In genomic region chr19:49593233-49594113, GRCh38 we compare ENCODE assay signal across 1 cellular context.
A peak's percentile ranks its signal among the peaks of the same experiment; 100 is the strongest.
TF ChIP-seq lines count a peak whose summit lies in the region.

No MANE protein-coding gene starts in this region.

TF ChIP-seq in K562, 482 proteins besides CTCF, POLR2A, EP300 and RAD21 (continued from another document and continues in another):
- TF ChIP-seq ZNF511 (CRISPR knock-in tag; IDR thresholded peaks at IDR 0.05) (no peak), DMBX1 (CRISPR knock-in tag; IDR thresholded peaks at IDR 0.05; ENCODE audit: borderline replicate concordance) (no peak), TRIM24 (IDR thresholded peaks at IDR 0.05) (0 out of 4 replicates have a peak, but pooled peaks of 1 of the 2 experiments have one; percentile 30), NR1H2 (CRISPR knock-in tag; IDR thresholded peaks at IDR 0.05) (no peak), DDX20 (tag; IDR thresholded peaks at IDR 0.05; ENCODE audit: low read depth) (no peak), ZNF79 (CRISPR knock-in tag; IDR thresholded peaks at IDR 0.05; ENCODE audit: low read depth) (no peak), CHD4 (IDR thresholded peaks at IDR 0.05; ENCODE audit: insufficient read depth, insufficient replicate concordance, low read depth, low read length, poor library complexity, severe bottlenecking) (no peak), E2F3 (CRISPR knock-in tag; IDR thresholded peaks at IDR 0.05) (no peak), PYGO2 (tag; IDR thresholded peaks at IDR 0.05) (no peak; the same call in 1 of the 2 replicates), WHSC1 (IDR thresholded peaks at IDR 0.05; ENCODE audit: low read length) (no peak), ZBTB17 (CRISPR knock-in tag; IDR thresholded peaks at IDR 0.05) (no peak), FOS (IDR thresholded peaks at IDR 0.05; ENCODE audit: extremely low read depth, insufficient read length) (peak; percentile 89), MTA3 (IDR thresholded peaks at IDR 0.05; ENCODE audit: borderline replicate concordance) (no peak), SIX5 (IDR thresholded peaks at IDR 0.05; ENCODE audit: borderline replicate concordance in 1 of 2, insufficient read depth in 1 of 2, low read depth in 1 of 2, low read length in 2 of 2) (no peak), ZNF551 (CRISPR knock-in tag; IDR thresholded peaks at IDR 0.05) (no peak), KDM2B (CRISPR knock-in tag; IDR thresholded peaks at IDR 0.05) (no peak), MED1 (CRISPR knock-in tag; IDR thresholded peaks at IDR 0.05; ENCODE audit: borderline replicate concordance) (no peak), HDGF (IDR thresholded peaks at IDR 0.05) (peak; percentile 97), ZNF655 (CRISPR knock-in tag; IDR thresholded peaks at IDR 0.05) (no peak), RBFOX2 (IDR thresholded peaks at IDR 0.05; ENCODE audit: low read depth, low read length) (peak; percentile 24; the same call in 1 of the 2 replicates), AFF1 (IDR thresholded peaks at IDR 0.05; ENCODE audit: low read depth in 1 of 2, partially characterized antibody in 2 of 2) (peak; percentile 31 to 74), CBX2 (IDR thresholded peaks at IDR 0.05; ENCODE audit: insufficient read depth, low read length, poor library complexity, severe bottlenecking) (no peak), YY1 (IDR thresholded peaks at IDR 0.05; ENCODE audit: borderline replicate concordance in 1 of 3, control insufficient read depth in 1 of 3, extremely low read depth in 1 of 3, insufficient read depth in 3 of 3, insufficient read length in 1 of 3, insufficient replicate concordance in 2 of 3, low read depth in 1 of 3, low read length in 2 of 3) (no peak), ZNF347 (CRISPR knock-in tag; IDR thresholded peaks at IDR 0.05; ENCODE audit: low read depth) (no peak), MTA1 (IDR thresholded peaks at IDR 0.05; ENCODE audit: borderline replicate concordance) (peak; percentile 30; the same call in 1 of the 2 replicates), KDM1A (IDR thresholded peaks at IDR 0.05) (peak in 1 of 2 experiments; percentile 91; a peak in 2 of 4 replicates), PTBP1 (IDR thresholded peaks at IDR 0.05; ENCODE audit: low read depth, low read length) (no peak), DPF2 (IDR thresholded peaks at IDR 0.05) (peak; percentile 59), NCOA1 (IDR thresholded peaks at IDR 0.05; ENCODE audit: low read depth) (peak; percentile 53; the same call in 1 of the 2 replicates), ZBTB33 (CRISPR knock-in tag; IDR thresholded peaks at IDR 0.05) (0 out of 2 replicates have a peak, but pooled peaks have one; percentile 13), CXXC5 (CRISPR knock-in tag; IDR thresholded peaks at IDR 0.05) (no peak), PTTG1 (tag; IDR thresholded peaks at IDR 0.05; ENCODE audit: low read depth) (no peak), ASH1L (IDR thresholded peaks at IDR 0.05; ENCODE audit: borderline replicate concordance, low read depth, partially characterized antibody) (peak; percentile 88), NR2C2 (CRISPR knock-in tag; IDR thresholded peaks at IDR 0.05) (0 out of 2 replicates have a peak, but pooled peaks have one; percentile 59), NR2C2 (tag; IDR thresholded peaks at IDR 0.05) (peak; percentile 79; the same call in 1 of the 2 replicates), PML (IDR thresholded peaks at IDR 0.05; ENCODE audit: low read length) (no peak), ARID3A (IDR thresholded peaks at IDR 0.05; ENCODE audit: borderline replicate concordance, low read depth, low read length) (no peak), TAL1 (IDR thresholded peaks at IDR 0.05) (no peak), RBM39 (optimal IDR thresholded peaks at IDR 0.05; ENCODE audit: low read depth, low read length) (no peak), XRCC3 (IDR thresholded peaks at IDR 0.05) (no peak), CREM (IDR thresholded peaks at IDR 0.05; ENCODE audit: low read depth) (peak; percentile 58), NFYB (IDR thresholded peaks at IDR 0.05; ENCODE audit: extremely low read depth, insufficient read length) (peak; percentile 91), ZEB2 (IDR thresholded peaks at IDR 0.05) (no peak), BRD9 (IDR thresholded peaks at IDR 0.05; ENCODE audit: low read depth, partially characterized antibody) (no peak), HMG20B (CRISPR knock-in tag; IDR thresholded peaks at IDR 0.05) (no peak), BRCA1 (IDR thresholded peaks at IDR 0.05) (no peak), BRCA1 (CRISPR knock-in tag; IDR thresholded peaks at IDR 0.05) (no peak), ZNF445 (CRISPR knock-in tag; IDR thresholded peaks at IDR 0.05; ENCODE audit: low read depth) (no peak)
- TF ChIP-seq, protein P1, sequence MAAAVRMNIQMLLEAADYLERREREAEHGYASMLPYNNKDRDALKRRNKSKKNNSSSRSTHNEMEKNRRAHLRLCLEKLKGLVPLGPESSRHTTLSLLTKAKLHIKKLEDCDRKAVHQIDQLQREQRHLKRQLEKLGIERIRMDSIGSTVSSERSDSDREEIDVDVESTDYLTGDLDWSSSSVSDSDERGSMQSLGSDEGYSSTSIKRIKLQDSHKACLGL (CRISPR knock-in tag; IDR thresholded peaks at IDR 0.05; ENCODE audit: borderline replicate concordance, poor library complexity, severe bottlenecking): no peak
- TF ChIP-seq, protein P2, sequence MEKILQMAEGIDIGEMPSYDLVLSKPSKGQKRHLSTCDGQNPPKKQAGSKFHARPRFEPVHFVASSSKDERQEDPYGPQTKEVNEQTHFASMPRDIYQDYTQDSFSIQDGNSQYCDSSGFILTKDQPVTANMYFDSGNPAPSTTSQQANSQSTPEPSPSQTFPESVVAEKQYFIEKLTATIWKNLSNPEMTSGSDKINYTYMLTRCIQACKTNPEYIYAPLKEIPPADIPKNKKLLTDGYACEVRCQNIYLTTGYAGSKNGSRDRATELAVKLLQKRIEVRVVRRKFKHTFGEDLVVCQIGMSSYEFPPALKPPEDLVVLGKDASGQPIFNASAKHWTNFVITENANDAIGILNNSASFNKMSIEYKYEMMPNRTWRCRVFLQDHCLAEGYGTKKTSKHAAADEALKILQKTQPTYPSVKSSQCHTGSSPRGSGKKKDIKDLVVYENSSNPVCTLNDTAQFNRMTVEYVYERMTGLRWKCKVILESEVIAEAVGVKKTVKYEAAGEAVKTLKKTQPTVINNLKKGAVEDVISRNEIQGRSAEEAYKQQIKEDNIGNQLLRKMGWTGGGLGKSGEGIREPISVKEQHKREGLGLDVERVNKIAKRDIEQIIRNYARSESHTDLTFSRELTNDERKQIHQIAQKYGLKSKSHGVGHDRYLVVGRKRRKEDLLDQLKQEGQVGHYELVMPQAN (IDR thresholded peaks at IDR 0.05; ENCODE audit: borderline replicate concordance): peak; percentile 52; the same call in 1 of the 2 replicates
- TF ChIP-seq, protein P3, sequence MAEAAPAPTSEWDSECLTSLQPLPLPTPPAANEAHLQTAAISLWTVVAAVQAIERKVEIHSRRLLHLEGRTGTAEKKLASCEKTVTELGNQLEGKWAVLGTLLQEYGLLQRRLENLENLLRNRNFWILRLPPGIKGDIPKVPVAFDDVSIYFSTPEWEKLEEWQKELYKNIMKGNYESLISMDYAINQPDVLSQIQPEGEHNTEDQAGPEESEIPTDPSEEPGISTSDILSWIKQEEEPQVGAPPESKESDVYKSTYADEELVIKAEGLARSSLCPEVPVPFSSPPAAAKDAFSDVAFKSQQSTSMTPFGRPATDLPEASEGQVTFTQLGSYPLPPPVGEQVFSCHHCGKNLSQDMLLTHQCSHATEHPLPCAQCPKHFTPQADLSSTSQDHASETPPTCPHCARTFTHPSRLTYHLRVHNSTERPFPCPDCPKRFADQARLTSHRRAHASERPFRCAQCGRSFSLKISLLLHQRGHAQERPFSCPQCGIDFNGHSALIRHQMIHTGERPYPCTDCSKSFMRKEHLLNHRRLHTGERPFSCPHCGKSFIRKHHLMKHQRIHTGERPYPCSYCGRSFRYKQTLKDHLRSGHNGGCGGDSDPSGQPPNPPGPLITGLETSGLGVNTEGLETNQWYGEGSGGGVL (CRISPR knock-in tag; IDR thresholded peaks at IDR 0.05): no peak
- TF ChIP-seq, protein P4, sequence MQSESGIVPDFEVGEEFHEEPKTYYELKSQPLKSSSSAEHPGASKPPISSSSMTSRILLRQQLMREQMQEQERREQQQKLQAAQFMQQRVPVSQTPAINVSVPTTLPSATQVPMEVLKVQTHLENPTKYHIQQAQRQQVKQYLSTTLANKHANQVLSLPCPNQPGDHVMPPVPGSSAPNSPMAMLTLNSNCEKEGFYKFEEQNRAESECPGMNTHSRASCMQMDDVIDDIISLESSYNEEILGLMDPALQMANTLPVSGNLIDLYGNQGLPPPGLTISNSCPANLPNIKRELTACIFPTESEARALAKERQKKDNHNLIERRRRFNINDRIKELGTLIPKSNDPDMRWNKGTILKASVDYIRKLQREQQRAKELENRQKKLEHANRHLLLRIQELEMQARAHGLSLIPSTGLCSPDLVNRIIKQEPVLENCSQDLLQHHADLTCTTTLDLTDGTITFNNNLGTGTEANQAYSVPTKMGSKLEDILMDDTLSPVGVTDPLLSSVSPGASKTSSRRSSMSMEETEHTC (IDR thresholded peaks at IDR 0.05): no peak
- TF ChIP-seq, protein P5, sequence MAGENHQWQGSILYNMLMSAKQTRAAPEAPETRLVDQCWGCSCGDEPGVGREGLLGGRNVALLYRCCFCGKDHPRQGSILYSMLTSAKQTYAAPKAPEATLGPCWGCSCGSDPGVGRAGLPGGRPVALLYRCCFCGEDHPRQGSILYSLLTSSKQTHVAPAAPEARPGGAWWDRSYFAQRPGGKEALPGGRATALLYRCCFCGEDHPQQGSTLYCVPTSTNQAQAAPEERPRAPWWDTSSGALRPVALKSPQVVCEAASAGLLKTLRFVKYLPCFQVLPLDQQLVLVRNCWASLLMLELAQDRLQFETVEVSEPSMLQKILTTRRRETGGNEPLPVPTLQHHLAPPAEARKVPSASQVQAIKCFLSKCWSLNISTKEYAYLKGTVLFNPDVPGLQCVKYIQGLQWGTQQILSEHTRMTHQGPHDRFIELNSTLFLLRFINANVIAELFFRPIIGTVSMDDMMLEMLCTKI (IDR thresholded peaks at IDR 0.05; ENCODE audit: partially characterized antibody): no peak
